ENCODE assay signal across 1 cellular context in the genomic region with DNA sequence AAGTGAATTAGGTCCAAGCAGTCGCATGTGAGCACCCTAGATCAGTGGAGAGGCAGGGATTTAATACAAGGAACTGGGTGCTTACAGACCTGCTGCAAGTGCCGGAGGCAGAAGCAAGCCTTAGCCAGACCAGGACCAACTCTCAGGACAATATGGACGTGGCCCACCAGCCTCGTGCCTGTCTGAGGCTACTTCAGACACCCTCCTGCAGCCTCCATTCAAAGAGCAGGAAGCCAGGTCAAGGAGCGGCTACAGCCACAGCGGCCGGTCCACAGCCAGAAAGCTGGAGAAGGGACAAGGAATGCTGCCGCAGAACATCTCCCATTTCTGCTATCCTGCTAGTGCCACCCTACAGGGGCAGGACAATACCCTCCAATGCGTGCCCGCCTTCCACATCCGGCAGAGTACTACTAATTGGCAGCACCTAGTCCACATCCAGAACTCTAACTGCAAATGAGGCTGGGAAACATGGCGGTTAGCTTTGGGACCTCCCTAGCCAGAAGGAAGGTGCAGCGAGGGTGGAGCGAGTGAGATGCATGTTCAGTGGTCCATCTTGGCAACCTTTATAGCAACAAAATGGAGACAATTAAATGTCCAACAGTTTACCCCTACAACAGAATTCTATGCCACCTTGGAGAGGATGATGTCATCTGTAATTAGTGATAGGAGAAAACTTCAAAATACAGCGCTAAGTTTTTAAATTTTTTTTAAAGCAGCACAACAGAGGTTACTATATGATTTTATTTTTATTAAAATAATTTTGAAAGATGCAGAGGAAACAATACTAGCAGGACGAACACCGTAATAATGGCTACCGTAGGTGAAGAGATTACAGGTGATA.
TF ChIP-seq lines count a peak whose summit lies in the region.

No MANE protein-coding gene starts in this region.

TF ChIP-seq in HepG2, 621 proteins besides CTCF, POLR2A, EP300 and RAD21:
- TF ChIP-seq GFI1 (CRISPR knock-in tag; IDR thresholded peaks at IDR 0.05; ENCODE audit: borderline replicate concordance) (no peak), ZNF747 (CRISPR knock-in tag; IDR thresholded peaks at IDR 0.05; ENCODE audit: borderline replicate concordance) (no peak), GLI4 (CRISPR knock-in tag; IDR thresholded peaks at IDR 0.05; ENCODE audit: borderline replicate concordance) (no peak), ATF7 (IDR thresholded peaks at IDR 0.05) (peak; percentile 76), ATF7 (CRISPR knock-in tag; IDR thresholded peaks at IDR 0.05) (no peak), RBAK (CRISPR knock-in tag; IDR thresholded peaks at IDR 0.05) (no peak), ZNF343 (CRISPR knock-in tag; IDR thresholded peaks at IDR 0.05) (0 out of 2 replicates have a peak, but pooled peaks have one; percentile 30)
- TF ChIP-seq, protein P1, sequence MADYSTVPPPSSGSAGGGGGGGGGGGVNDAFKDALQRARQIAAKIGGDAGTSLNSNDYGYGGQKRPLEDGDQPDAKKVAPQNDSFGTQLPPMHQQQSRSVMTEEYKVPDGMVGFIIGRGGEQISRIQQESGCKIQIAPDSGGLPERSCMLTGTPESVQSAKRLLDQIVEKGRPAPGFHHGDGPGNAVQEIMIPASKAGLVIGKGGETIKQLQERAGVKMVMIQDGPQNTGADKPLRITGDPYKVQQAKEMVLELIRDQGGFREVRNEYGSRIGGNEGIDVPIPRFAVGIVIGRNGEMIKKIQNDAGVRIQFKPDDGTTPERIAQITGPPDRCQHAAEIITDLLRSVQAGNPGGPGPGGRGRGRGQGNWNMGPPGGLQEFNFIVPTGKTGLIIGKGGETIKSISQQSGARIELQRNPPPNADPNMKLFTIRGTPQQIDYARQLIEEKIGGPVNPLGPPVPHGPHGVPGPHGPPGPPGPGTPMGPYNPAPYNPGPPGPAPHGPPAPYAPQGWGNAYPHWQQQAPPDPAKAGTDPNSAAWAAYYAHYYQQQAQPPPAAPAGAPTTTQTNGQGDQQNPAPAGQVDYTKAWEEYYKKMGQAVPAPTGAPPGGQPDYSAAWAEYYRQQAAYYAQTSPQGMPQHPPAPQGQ (CRISPR knock-in tag; IDR thresholded peaks at IDR 0.05; ENCODE audit: borderline replicate concordance) = no peak
- TF ChIP-seq, protein P2, sequence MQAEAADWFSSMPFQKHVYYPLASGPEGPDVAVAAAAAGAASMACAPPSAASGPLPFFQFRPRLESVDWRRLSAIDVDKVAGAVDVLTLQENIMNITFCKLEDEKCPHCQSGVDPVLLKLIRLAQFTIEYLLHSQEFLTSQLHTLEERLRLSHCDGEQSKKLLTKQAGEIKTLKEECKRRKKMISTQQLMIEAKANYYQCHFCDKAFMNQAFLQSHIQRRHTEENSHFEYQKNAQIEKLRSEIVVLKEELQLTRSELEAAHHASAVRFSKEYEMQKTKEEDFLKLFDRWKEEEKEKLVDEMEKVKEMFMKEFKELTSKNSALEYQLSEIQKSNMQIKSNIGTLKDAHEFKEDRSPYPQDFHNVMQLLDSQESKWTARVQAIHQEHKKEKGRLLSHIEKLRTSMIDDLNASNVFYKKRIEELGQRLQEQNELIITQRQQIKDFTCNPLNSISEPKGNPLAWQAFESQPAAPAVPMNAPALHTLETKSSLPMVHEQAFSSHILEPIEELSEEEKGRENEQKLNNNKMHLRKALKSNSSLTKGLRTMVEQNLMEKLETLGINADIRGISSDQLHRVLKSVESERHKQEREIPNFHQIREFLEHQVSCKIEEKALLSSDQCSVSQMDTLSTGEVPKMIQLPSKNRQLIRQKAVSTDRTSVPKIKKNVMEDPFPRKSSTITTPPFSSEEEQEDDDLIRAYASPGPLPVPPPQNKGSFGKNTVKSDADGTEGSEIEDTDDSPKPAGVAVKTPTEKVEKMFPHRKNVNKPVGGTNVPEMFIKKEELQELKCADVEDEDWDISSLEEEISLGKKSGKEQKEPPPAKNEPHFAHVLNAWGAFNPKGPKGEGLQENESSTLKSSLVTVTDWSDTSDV (CRISPR knock-in tag; IDR thresholded peaks at IDR 0.05) = no peak
- TF ChIP-seq, protein P3, sequence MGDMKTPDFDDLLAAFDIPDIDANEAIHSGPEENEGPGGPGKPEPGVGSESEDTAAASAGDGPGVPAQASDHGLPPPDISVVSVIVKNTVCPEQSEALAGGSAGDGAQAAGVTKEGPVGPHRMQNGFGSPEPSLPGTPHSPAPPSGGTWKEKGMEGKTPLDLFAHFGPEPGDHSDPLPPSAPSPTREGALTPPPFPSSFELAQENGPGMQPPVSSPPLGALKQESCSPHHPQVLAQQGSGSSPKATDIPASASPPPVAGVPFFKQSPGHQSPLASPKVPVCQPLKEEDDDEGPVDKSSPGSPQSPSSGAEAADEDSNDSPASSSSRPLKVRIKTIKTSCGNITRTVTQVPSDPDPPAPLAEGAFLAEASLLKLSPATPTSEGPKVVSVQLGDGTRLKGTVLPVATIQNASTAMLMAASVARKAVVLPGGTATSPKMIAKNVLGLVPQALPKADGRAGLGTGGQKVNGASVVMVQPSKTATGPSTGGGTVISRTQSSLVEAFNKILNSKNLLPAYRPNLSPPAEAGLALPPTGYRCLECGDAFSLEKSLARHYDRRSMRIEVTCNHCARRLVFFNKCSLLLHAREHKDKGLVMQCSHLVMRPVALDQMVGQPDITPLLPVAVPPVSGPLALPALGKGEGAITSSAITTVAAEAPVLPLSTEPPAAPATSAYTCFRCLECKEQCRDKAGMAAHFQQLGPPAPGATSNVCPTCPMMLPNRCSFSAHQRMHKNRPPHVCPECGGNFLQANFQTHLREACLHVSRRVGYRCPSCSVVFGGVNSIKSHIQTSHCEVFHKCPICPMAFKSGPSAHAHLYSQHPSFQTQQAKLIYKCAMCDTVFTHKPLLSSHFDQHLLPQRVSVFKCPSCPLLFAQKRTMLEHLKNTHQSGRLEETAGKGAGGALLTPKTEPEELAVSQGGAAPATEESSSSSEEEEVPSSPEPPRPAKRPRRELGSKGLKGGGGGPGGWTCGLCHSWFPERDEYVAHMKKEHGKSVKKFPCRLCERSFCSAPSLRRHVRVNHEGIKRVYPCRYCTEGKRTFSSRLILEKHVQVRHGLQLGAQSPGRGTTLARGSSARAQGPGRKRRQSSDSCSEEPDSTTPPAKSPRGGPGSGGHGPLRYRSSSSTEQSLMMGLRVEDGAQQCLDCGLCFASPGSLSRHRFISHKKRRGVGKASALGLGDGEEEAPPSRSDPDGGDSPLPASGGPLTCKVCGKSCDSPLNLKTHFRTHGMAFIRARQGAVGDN (CRISPR knock-in tag; IDR thresholded peaks at IDR 0.05) = no peak; the same call in 1 of the 2 replicates
- TF ChIP-seq, protein P4, sequence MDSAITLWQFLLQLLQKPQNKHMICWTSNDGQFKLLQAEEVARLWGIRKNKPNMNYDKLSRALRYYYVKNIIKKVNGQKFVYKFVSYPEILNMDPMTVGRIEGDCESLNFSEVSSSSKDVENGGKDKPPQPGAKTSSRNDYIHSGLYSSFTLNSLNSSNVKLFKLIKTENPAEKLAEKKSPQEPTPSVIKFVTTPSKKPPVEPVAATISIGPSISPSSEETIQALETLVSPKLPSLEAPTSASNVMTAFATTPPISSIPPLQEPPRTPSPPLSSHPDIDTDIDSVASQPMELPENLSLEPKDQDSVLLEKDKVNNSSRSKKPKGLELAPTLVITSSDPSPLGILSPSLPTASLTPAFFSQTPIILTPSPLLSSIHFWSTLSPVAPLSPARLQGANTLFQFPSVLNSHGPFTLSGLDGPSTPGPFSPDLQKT (CRISPR knock-in tag; IDR thresholded peaks at IDR 0.05; ENCODE audit: borderline replicate concordance) = no peak
- TF ChIP-seq, protein P5, sequence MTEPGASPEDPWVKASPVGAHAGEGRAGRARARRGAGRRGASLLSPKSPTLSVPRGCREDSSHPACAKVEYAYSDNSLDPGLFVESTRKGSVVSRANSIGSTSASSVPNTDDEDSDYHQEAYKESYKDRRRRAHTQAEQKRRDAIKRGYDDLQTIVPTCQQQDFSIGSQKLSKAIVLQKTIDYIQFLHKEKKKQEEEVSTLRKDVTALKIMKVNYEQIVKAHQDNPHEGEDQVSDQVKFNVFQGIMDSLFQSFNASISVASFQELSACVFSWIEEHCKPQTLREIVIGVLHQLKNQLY (CRISPR knock-in tag; IDR thresholded peaks at IDR 0.05) = no peak
